10 cellular contexts compared by ENCODE assay signal in genomic region chr13:110023729-110024645, GRCh38.
DNase-seq lines count a peak whose midpoint lies in the region; ATAC-seq and TF ChIP-seq lines count a peak whose summit lies in the region.
"Had no signal": no experiment of that assay in that cellular context is flagged by ENCODE, and none has a peak within 500 bp of the region (broad histone marks: within the 10 kb centered on the region; RNA-seq: fewer than 3 reads in every experiment).

No MANE protein-coding gene starts in this region.

- H3K27me3 Mint-ChIP-seq in activated T-cell treated with anti-CD3 and anti-CD28 coated beads, Interleukin-2, amount 50 U/mL, for 72 hours (ENCODE audit: low read depth), result peaks cover 8% of the 10 kb centered on the region

- H3K4me3 Mint-ChIP-seq in activated T-cell treated with anti-CD3 and anti-CD28 coated beads, Interleukin-2, amount 50 U/mL, for 72 hours, result no peak overlapping the region
- H3K4me3 Mint-ChIP-seq: CD8-positive, alpha-beta memory T cell; nephron progenitor cell had no signal

- H3K4me3 ChIP-seq in esophagus squamous epithelium, result no peak overlapping the region
- no peak overlapping the region for H3K4me3 ChIP-seq in ovary

- DNase-seq in NCI-H345 treated with DMSO at 0.1 percent for 48 hours (lab: John Stamatoyannopoulos, UW; ENCODE audit: unreplicated experiment), result peak; percentile 22
- no peak for DNase-seq in esophagus squamous epithelium (lab: John Stamatoyannopoulos, UW)
- DNase-seq in ovary, result peak; percentile 21 to 59 (median 30)
- DNase-seq in activated T-cell treated with anti-CD3 and anti-CD28 coated beads, Interleukin-2, amount 50 U/mL, for 72 hours, result no peak
- DNase-seq: CD8-positive, alpha-beta memory T cell; nephron progenitor cell had no signal

- H3K9me3 ChIP-seq in esophagus squamous epithelium, result no peaks in the 10 kb centered on the region
- H3K9me3 ChIP-seq in ovary, result no peaks in the 10 kb centered on the region

- TF ChIP-seq CTCF in esophagus squamous epithelium (IDR thresholded peaks at IDR 0.05) (no peak), ovary (IDR thresholded peaks at IDR 0.05) (no peak)

- H3K4me1 ChIP-seq in esophagus squamous epithelium, result peaks cover 0 to 5% (median 0%) of the 10 kb centered on the region in 3 donors
- H3K4me1 ChIP-seq in ovary (ENCODE audit: insufficient read depth), result peaks cover 5% of the 10 kb centered on the region

- TF ChIP-seq POLR2A in esophagus squamous epithelium (IDR thresholded peaks at IDR 0.05) (no peak), ovary (IDR thresholded peaks at IDR 0.05) (no peak)

- H3K27me3 ChIP-seq in esophagus squamous epithelium (no peaks in the 10 kb centered on the region), ovary (no peaks in the 10 kb centered on the region)

- ATAC-seq in GM18867 (IDR thresholded peaks at IDR 0.05; ENCODE audit: unreplicated experiment) (peak; percentile 52), HG03460 (IDR thresholded peaks at IDR 0.05; ENCODE audit: unreplicated experiment) (no peak), GM21723 (IDR thresholded peaks at IDR 0.05; ENCODE audit: unreplicated experiment) (no peak), HG03045 (IDR thresholded peaks at IDR 0.05; ENCODE audit: unreplicated experiment) (no peak)
- ATAC-seq in activated T-cell treated with anti-CD3 and anti-CD28 coated beads, Interleukin-2, amount 50 U/mL, for 72 hours (replicated peaks in 1 of 2), result no peak

- WGBS in esophagus squamous epithelium, 2 donors, result 37 to 50% methylated on average over 12 to 14 of the region's 14 CpGs
- WGBS in ovary, 3 donors, result 32 to 35% (median 32%) methylated on average over 14 of the region's 14 CpGs

- H3K36me3 ChIP-seq in esophagus squamous epithelium, result no peaks in the 10 kb centered on the region
- H3K36me3 ChIP-seq in ovary, result no peaks in the 10 kb centered on the region

- intact Hi-C loops in esophagus squamous epithelium (cut with DNase I) (no loop called here), ovary (cut with DNase I) (no loop called here)

- no peaks in the 10 kb centered on the region for H3K9me3 Mint-ChIP-seq in activated T-cell treated with anti-CD3 and anti-CD28 coated beads, Interleukin-2, amount 50 U/mL, for 72 hours

- H3K4me1 Mint-ChIP-seq in activated T-cell treated with anti-CD3 and anti-CD28 coated beads, Interleukin-2, amount 50 U/mL, for 72 hours (ENCODE audit: low read depth), result no peaks in the 10 kb centered on the region
- H3K4me1 Mint-ChIP-seq: CD8-positive, alpha-beta memory T cell had no signal

- H3K27ac ChIP-seq in esophagus squamous epithelium (peak overlapping the region in 3 of 4 donors; percentile 72 to 86 (median 73)), ovary (no peak overlapping the region)

- no peak for TF ChIP-seq EP300 in ovary (IDR thresholded peaks at IDR 0.05)

- H3K27ac Mint-ChIP-seq in activated T-cell treated with anti-CD3 and anti-CD28 coated beads, Interleukin-2, amount 50 U/mL, for 72 hours, result no peak overlapping the region
- H3K27ac Mint-ChIP-seq: nephron progenitor cell had no signal

- no peaks in the 10 kb centered on the region for H3K36me3 Mint-ChIP-seq in activated T-cell treated with anti-CD3 and anti-CD28 coated beads, Interleukin-2, amount 50 U/mL, for 72 hours (ENCODE audit: insufficient read depth in 2 of 2)
- H3K36me3 Mint-ChIP-seq: CD8-positive, alpha-beta memory T cell had no signal

Comparison
In these comparisons a context has a peak if more than half of its experiments do, and no peak if none do; other contexts are left out.
1. DNase-seq: peak in NCI-H345 treated with DMSO at 0.1 percent for 48 hours (single experiment) and ovary (5 of 5); none in esophagus squamous epithelium (single experiment) and activated T-cell treated with anti-CD3 and anti-CD28 coated beads, Interleukin-2, amount 50 U/mL, for 72 hours (0 of 2).
2. H3K27ac ChIP-seq: peak in esophagus squamous epithelium (3 of 4); none in ovary (0 of 2).